Comparison of ENCODE assay signal across 2 cellular contexts in the genomic region with DNA sequence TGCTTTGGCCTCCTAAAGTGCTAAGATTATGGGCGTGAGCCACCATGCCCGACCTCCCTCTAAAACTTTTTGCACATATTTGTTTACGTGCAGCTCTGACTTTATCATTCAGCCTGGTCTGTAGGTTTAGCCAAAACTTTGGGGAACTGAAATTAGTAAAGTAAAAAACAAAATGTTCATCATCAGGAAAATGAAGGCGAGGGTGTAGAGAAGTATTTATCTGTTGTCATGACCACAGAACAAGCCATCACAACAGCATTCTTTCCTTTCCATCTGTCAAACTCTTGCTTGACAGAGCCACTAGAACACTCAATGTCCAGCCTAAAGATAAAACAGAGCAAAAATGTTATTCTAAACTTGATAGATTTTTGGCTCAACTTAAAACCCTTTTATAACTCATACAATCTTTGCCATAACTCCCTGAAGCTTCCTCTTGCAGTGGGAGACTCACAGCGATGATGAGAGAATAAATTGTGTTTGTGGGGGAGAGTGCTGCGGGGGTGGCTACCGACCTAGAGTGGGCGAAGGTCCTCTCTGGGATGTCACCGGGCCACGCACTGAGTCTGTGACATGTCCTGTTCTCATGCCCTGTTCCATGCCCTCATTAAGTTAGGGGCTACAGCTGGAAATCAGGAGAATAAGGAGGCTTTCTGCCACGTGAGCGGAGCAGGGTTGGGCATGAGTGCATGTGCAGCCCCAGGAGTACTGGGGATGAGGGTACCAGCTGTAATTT.
A peak's percentile ranks its signal among the peaks of the same experiment; 100 is the strongest.
TF ChIP-seq lines count a peak whose summit lies in the region.

No MANE protein-coding gene starts in this region.

TF ChIP-seq in HEK293, 187 proteins besides CTCF, POLR2A, EP300 and RAD21:
- TF ChIP-seq ZNF146 (tag by site-specific recombination; IDR thresholded peaks at IDR 0.05) (no peak), ZNF843 (tag by site-specific recombination; IDR thresholded peaks at IDR 0.05) (no peak), FEZF1 (tag by site-specific recombination; IDR thresholded peaks at IDR 0.05) (no peak), ZFHX2 (tag by site-specific recombination; conservative IDR thresholded peaks at IDR 0.05) (peak; percentile 59), ZNF660 (tag by site-specific recombination; IDR thresholded peaks at IDR 0.05) (no peak), ZNF404 (tag by site-specific recombination; IDR thresholded peaks at IDR 0.05) (no peak), EGR2 (tag by site-specific recombination; IDR thresholded peaks at IDR 0.05; ENCODE audit: low read depth) (peak; percentile 73)
- TF ChIP-seq, protein P1, sequence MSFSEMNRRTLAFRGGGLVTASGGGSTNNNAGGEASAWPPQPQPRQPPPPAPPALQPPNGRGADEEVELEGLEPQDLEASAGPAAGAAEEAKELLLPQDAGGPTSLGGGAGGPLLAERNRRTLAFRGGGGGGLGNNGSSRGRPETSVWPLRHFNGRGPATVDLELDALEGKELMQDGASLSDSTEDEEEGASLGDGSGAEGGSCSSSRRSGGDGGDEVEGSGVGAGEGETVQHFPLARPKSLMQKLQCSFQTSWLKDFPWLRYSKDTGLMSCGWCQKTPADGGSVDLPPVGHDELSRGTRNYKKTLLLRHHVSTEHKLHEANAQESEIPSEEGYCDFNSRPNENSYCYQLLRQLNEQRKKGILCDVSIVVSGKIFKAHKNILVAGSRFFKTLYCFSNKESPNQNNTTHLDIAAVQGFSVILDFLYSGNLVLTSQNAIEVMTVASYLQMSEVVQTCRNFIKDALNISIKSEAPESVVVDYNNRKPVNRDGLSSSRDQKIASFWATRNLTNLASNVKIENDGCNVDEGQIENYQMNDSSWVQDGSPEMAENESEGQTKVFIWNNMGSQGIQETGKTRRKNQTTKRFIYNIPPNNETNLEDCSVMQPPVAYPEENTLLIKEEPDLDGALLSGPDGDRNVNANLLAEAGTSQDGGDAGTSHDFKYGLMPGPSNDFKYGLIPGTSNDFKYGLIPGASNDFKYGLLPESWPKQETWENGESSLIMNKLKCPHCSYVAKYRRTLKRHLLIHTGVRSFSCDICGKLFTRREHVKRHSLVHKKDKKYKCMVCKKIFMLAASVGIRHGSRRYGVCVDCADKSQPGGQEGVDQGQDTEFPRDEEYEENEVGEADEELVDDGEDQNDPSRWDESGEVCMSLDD (tag by site-specific recombination; IDR thresholded peaks at IDR 0.05), result no peak

TF ChIP-seq in K562, 482 proteins besides CTCF, POLR2A, EP300 and RAD21:
- TF ChIP-seq MGA (IDR thresholded peaks at IDR 0.05) (no peak), EGR1 (conservative IDR thresholded peaks at IDR 0.05) (peak; percentile 37; the same call in 1 of the 2 replicates)
- TF ChIP-seq, protein P2, sequence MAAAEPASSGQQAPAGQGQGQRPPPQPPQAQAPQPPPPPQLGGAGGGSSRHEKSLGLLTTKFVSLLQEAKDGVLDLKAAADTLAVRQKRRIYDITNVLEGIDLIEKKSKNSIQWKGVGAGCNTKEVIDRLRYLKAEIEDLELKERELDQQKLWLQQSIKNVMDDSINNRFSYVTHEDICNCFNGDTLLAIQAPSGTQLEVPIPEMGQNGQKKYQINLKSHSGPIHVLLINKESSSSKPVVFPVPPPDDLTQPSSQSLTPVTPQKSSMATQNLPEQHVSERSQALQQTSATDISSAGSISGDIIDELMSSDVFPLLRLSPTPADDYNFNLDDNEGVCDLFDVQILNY (CRISPR knock-in tag; IDR thresholded peaks at IDR 0.05), result 0 out of 2 replicates have a peak, but pooled peaks have one; percentile 20
